ENCODE assay signal across 2 cellular contexts in the genomic region with DNA sequence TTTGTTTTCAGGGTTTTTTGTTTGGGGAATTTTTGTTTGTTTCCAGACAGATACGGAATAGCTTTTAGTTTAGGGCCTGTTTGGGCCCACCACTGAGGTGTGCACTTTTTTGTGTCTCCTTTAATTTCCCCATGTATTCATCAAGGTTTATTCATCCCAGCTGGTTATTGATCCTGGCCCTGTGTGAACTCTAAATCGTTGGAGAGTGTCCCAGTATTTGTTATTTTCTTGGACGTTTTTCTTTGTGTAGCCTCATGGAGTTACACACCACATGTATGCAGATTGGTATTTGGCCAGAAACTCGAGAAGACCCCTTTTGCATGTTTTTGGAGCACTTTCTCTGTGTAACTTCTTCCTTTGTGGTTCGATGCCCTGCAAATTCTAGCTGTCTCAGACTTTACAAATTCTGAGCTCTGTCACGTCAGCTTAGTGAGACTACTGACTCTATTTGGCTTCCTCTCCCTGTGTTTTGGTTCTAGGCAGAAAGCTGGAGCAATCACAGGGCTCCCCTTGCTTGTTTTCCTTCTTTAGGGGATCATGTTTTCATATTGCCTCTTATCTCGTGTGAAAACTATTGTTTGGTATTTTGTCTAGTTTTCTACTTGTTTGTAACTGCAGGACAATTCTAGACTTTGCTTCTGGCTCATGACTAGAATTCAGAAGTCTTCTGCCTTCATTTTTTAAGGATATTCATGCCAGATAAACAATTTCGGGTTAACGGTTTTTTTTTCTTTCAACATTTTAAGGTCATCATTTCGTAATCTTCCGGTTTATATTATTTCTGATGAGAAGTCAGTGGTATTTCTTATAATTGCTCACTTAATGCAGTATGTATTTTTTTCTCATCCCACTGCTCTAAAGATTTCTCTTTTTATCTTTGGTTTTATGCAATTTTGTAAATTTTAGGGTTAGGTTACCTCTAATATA.
A peak's percentile ranks its signal among the peaks of the same experiment; 100 is the strongest.
TF ChIP-seq lines count a peak whose summit lies in the region.

No MANE protein-coding gene starts in this region.

TF ChIP-seq in A549, 52 proteins besides CTCF, POLR2A, EP300 and RAD21:
- TF ChIP-seq SREBF2 (IDR thresholded peaks at IDR 0.05) (no peak), KDM1A (IDR thresholded peaks at IDR 0.05; ENCODE audit: low read depth) (0 out of 2 replicates have a peak, but pooled peaks have one; percentile 29), CEBPB (IDR thresholded peaks at IDR 0.05) (0 out of 4 replicates have a peak, but pooled peaks of 1 of the 2 experiments have one; percentile 22), KDM5A (IDR thresholded peaks at IDR 0.05) (no peak)

TF ChIP-seq in K562, 482 proteins besides CTCF, POLR2A, EP300 and RAD21:
- no peak for TF ChIP-seq ZKSCAN3 (CRISPR knock-in tag; IDR thresholded peaks at IDR 0.05)
- TF ChIP-seq CEBPB (tag; IDR thresholded peaks at IDR 0.05): peak; percentile 57; the same call in 1 of the 2 replicates
- TF ChIP-seq, protein P1, sequence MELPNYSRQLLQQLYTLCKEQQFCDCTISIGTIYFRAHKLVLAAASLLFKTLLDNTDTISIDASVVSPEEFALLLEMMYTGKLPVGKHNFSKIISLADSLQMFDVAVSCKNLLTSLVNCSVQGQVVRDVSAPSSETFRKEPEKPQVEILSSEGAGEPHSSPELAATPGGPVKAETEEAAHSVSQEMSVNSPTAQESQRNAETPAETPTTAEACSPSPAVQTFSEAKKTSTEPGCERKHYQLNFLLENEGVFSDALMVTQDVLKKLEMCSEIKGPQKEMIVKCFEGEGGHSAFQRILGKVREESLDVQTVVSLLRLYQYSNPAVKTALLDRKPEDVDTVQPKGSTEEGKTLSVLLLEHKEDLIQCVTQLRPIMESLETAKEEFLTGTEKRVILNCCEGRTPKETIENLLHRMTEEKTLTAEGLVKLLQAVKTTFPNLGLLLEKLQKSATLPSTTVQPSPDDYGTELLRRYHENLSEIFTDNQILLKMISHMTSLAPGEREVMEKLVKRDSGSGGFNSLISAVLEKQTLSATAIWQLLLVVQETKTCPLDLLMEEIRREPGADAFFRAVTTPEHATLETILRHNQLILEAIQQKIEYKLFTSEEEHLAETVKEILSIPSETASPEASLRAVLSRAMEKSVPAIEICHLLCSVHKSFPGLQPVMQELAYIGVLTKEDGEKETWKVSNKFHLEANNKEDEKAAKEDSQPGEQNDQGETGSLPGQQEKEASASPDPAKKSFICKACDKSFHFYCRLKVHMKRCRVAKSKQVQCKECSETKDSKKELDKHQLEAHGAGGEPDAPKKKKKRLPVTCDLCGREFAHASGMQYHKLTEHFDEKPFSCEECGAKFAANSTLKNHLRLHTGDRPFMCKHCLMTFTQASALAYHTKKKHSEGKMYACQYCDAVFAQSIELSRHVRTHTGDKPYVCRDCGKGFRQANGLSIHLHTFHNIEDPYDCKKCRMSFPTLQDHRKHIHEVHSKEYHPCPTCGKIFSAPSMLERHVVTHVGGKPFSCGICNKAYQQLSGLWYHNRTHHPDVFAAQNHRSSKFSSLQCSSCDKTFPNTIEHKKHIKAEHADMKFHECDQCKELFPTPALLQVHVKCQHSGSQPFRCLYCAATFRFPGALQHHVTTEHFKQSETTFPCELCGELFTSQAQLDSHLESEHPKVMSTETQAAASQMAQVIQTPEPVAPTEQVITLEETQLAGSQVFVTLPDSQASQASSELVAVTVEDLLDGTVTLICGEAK (IDR thresholded peaks at IDR 0.05): no peak
- TF ChIP-seq, protein P1 (CRISPR knock-in tag; IDR thresholded peaks at IDR 0.05): no peak
